26 cellular contexts compared by ENCODE assay signal in genomic region chr12:130961921-130962326, GRCh38. TPM values are rescaled to one million over a fixed set of nuclear protein-coding genes. Genes with fewer than 3 reads are reported as not detected.
A peak's percentile ranks its signal among the peaks of the same experiment; 100 is the strongest.
DNase-seq lines count a peak whose midpoint lies in the region; ATAC-seq, FAIRE-seq and TF ChIP-seq lines count a peak whose summit lies in the region.
"Had no signal": no experiment of that assay in that cellular context is flagged by ENCODE, and none has a peak within 500 bp of the region (broad histone marks: within the 10 kb centered on the region; RNA-seq: fewer than 3 reads in every experiment).

No MANE protein-coding gene starts in this region.

- CTCF ChIA-PET in H1 (lab: Charles Lee; ENCODE audit: partially characterized antibody): interaction anchor here (0.8 kb wide), 1 partner anchor 45 kb away, joined by 3 read pairs; no protein-coding TSS in a partner anchor

- no peak overlapping the region for H2BK5ac ChIP-seq in H1 (ENCODE audit: low read depth, low read length)

- no peaks in the 10 kb centered on the region for H3K27me3 ChIP-seq in DOHH2 (ENCODE audit: control insufficient read depth, low read length)
- 0 out of 7 replicates have a peak, but pooled peaks cover 0 to 2% (median 0%) of the 10 kb centered on the region in 4 experiments for H3K27me3 ChIP-seq in H1 (replicated peaks in 1 of 4; ENCODE audit: control insufficient read depth in 3 of 4, extremely low read depth in 1 of 4, insufficient read depth in 3 of 4, low read length in 3 of 4)
- no peaks in the 10 kb centered on the region for H3K27me3 ChIP-seq in right cardiac atrium (ENCODE audit: control insufficient read depth, insufficient read depth)
- no peaks in the 10 kb centered on the region for H3K27me3 ChIP-seq in gastrocnemius medialis
- H3K27me3 ChIP-seq: BE2C, colonic mucosa had no signal

- TF ChIP-seq EP300 in H1 (IDR thresholded peaks at IDR 0.05; ENCODE audit: borderline replicate concordance in 1 of 2, low read depth in 2 of 2, low read length in 2 of 2): no peak

- H2AK5ac ChIP-seq in H1 (ENCODE audit: low read depth, low read length): no peak overlapping the region

- WGBS in H1 (ENCODE audit: extremely low coverage in 1 of 2, insufficient coverage in 1 of 2, insufficient read length in 1 of 2, insufficient replicate concordance in 2 of 2, low coverage in 1 of 2, low lambda C conversion rate in 2 of 2, missing lambda C conversion rate in 1 of 2), 2 experiments: 90% methylated on average over 8 of the region's 8 CpGs; no CpG with 5 or more reads in 1 of the 2 experiments
- 56% methylated on average over 8 of the region's 8 CpGs for WGBS in right cardiac atrium

- H2BK120ac ChIP-seq in H1 (replicated peaks; ENCODE audit: low read depth, low read length): no peak overlapping the region

- H3K79me1 ChIP-seq in H1 (ENCODE audit: low read depth, low read length): no peaks in the 10 kb centered on the region

- H3K56ac ChIP-seq in H1 (replicated peaks; ENCODE audit: insufficient read length, low read depth, low read length): no peak overlapping the region

- H4K8ac ChIP-seq in H1 (ENCODE audit: extremely low read depth, insufficient read depth, low read length): no peak overlapping the region

- no peaks in the 10 kb centered on the region for H3K9me2 ChIP-seq in DOHH2 (replicated peaks; ENCODE audit: control insufficient read depth, low read length)

- H3K4me1 ChIP-seq in DOHH2 (ENCODE audit: control insufficient read depth, low read length) (peaks cover 26% of the 10 kb centered on the region), H1 (replicated peaks in 1 of 4; ENCODE audit: control insufficient read depth in 3 of 4, insufficient read depth in 4 of 4, low read length in 3 of 4) (no peaks in the 10 kb centered on the region), right cardiac atrium (ENCODE audit: control insufficient read depth, insufficient read depth, low read length) (peaks cover 2% of the 10 kb centered on the region), gastrocnemius medialis (peaks cover 15 to 16% of the 10 kb centered on the region in 2 donors)
- H3K4me1 ChIP-seq: BE2C, colonic mucosa had no signal

- H3K4me3 ChIP-seq in DOHH2 (ENCODE audit: low read length) (no peak overlapping the region), H1 (ENCODE audit: extremely low read depth in 1 of 4, insufficient read depth in 2 of 4, low read depth in 3 of 4, low read length in 4 of 4) (no peak overlapping the region), right cardiac atrium (ENCODE audit: low read length) (no peak overlapping the region), gastrocnemius medialis (no peak overlapping the region)
- H3K4me3 ChIP-seq: colonic mucosa, GM23338, skin epidermis had no signal

- no peak overlapping the region for H3K18ac ChIP-seq in H1 (ENCODE audit: extremely low read depth, low read length)

- H4K91ac ChIP-seq in H1 (replicated peaks; ENCODE audit: insufficient read length, low read length): no peak overlapping the region

- peak; percentile 85 to 91 for ATAC-seq in right cardiac atrium
- ATAC-seq in gastrocnemius medialis: peak; percentile 66 to 80
- no peak for ATAC-seq in GM18867 (IDR thresholded peaks at IDR 0.05; ENCODE audit: unreplicated experiment)
- no peak for ATAC-seq in GM21825 (IDR thresholded peaks at IDR 0.05; ENCODE audit: unreplicated experiment)
- ATAC-seq: GM23338, left lobe of liver had no signal

- no peak overlapping the region for H2BK12ac ChIP-seq in H1 (ENCODE audit: low read depth, low read length)

- no peak overlapping the region for H3K27ac ChIP-seq in DOHH2 (ENCODE audit: low read depth, low read length)
- no peak overlapping the region for H3K27ac ChIP-seq in H1 (ENCODE audit: low read depth, low read length)
- no peak overlapping the region for H3K27ac ChIP-seq in right cardiac atrium (ENCODE audit: low read length)
- H3K27ac ChIP-seq in gastrocnemius medialis: peak overlapping the region in 2 of 4 donors; percentile 9 to 56
- no peak overlapping the region for H3K27ac ChIP-seq in caudate nucleus (ENCODE audit: low read depth, low read length)
- H3K27ac ChIP-seq: colonic mucosa had no signal

- no peaks in the 10 kb centered on the region for H4K20me1 ChIP-seq in DOHH2 (ENCODE audit: control insufficient read depth, insufficient read depth, low read depth, low read length)
- peaks cover 0 to 4% of the 10 kb centered on the region in 2 experiments for H4K20me1 ChIP-seq in H1 (replicated peaks in 1 of 2; ENCODE audit: control insufficient read depth in 1 of 2, insufficient read depth in 2 of 2, low read length in 2 of 2)

- TF ChIP-seq CTCF in DOHH2 (IDR thresholded peaks at IDR 0.05; ENCODE audit: low read depth, low read length, poor library complexity, severe bottlenecking) (no peak), H1 (IDR thresholded peaks at IDR 0.05; ENCODE audit: control extremely low read depth in 1 of 3, insufficient read depth in 1 of 3, low read depth in 1 of 3, low read length in 3 of 3) (no peak), gastrocnemius medialis (IDR thresholded peaks at IDR 0.05 in 4 of 5, conservative IDR thresholded peaks at IDR 0.05 in 1 of 5) (no peak)

- H3K9ac ChIP-seq in H1 (replicated peaks in 1 of 4; ENCODE audit: extremely low read depth in 1 of 4, low read depth in 3 of 4, low read length in 3 of 4): no peak overlapping the region

- intact Hi-C loops in right cardiac atrium (cut with DNase I) (no loop called here), gastrocnemius medialis (cut with DNase I; ENCODE audit: low total_unique reads) (no loop called here)

- H3K79me2 ChIP-seq in DOHH2 (ENCODE audit: control insufficient read depth, low read length): no peaks in the 10 kb centered on the region
- H3K79me2 ChIP-seq in H1 (ENCODE audit: control insufficient read depth in 1 of 2, insufficient read depth in 2 of 2, low read length in 2 of 2): no peaks in the 10 kb centered on the region

- H3K9me3 ChIP-seq in DOHH2 (ENCODE audit: control insufficient read depth, insufficient read depth, low read length) (no peaks in the 10 kb centered on the region), H1 (ENCODE audit: insufficient read depth in 2 of 2, low read depth in 1 of 2, low read length in 1 of 2) (no peaks in the 10 kb centered on the region), right cardiac atrium (ENCODE audit: control insufficient read depth, low read length) (no peaks in the 10 kb centered on the region), gastrocnemius medialis (no peaks in the 10 kb centered on the region)
- H3K9me3 ChIP-seq: colonic mucosa had no signal

- H3K4me2 ChIP-seq in DOHH2 (ENCODE audit: low read length): peak overlapping the region; percentile 13
- no peak overlapping the region for H3K4me2 ChIP-seq in H1 (ENCODE audit: insufficient read depth in 1 of 2, low read depth in 2 of 2, low read length in 2 of 2)
- H3K4me2 ChIP-seq: GM23338 had no signal

- H3K36me3 ChIP-seq in DOHH2 (ENCODE audit: control insufficient read depth, low read length) (no peaks in the 10 kb centered on the region), H1 (ENCODE audit: control insufficient read depth in 2 of 4, insufficient read depth in 4 of 4, low read length in 3 of 4) (no peaks in the 10 kb centered on the region), gastrocnemius medialis (no peaks in the 10 kb centered on the region)
- H3K36me3 ChIP-seq: BE2C, colonic mucosa had no signal

- in situ Hi-C loops in gastrocnemius medialis (cut with MboI; ENCODE audit: low sequenced_read_pairs in 4 of 4): no loop called here

- H3K23me2 ChIP-seq in H1 (ENCODE audit: low read depth, low read length): peaks cover 3% of the 10 kb centered on the region; the same call in 1 of the 2 replicates

- no peak overlapping the region for H3K4ac ChIP-seq in H1 (replicated peaks; ENCODE audit: insufficient read length, low read depth, low read length)

- 0 out of 2 replicates have a peak, but pooled peaks cover 2% of the 10 kb centered on the region for H3F3A ChIP-seq in DOHH2 (ENCODE audit: control insufficient read depth, insufficient read depth)

- no peak overlapping the region for H3K14ac ChIP-seq in H1 (ENCODE audit: insufficient read length)

- no peak overlapping the region for H2BK20ac ChIP-seq in H1 (ENCODE audit: low read length)

- DNase-seq in H1 (ENCODE audit: low read depth in 1 of 2, low spot score in 2 of 2) (no peak), right cardiac atrium (peak; percentile 76 to 86 (median 85)), gastrocnemius medialis (peak; percentile 42 to 57), caudate nucleus (lab: John Stamatoyannopoulos, UW) (no peak), NCI-H226 (no peak)
- DNase-seq: activated CD4-positive, alpha-beta memory T cell treated with anti-CD3 and anti-CD28 coated beads, Interleukin-2, amount 10 ng/mL, durations not matched to agents 7 days and 5 days; activated effector memory CD4-positive, alpha-beta T cell treated with anti-CD3 and anti-CD28 coated beads, Interleukin-2, amount 50 U/mL, for 16 hours; BE2C; colonic mucosa; COR-L47; DND-41; glutamatergic neuron; NCI-H1417; NCI-H510A treated with DMSO at 0.1 percent for 48 hours; RPMI8226; stimulated activated CD4-positive, alpha-beta T cell treated with anti-CD3 and anti-CD28 coated beads, Interleukin-4, amount 100 ng/mL, for 1 hour; stimulated activated naive CD4-positive, alpha-beta T cell treated with Interleukin-2 at 50 U/mL for 16 hours; trophoblast cell had no signal

- no peak overlapping the region for H3K23ac ChIP-seq in H1 (ENCODE audit: insufficient read length)

- no peak for FAIRE-seq in H1 (lab: Jason Lieb, UNC)
- FAIRE-seq: GM12891 had no signal

- TF ChIP-seq POLR2A in H1 (IDR thresholded peaks at IDR 0.05; ENCODE audit: control extremely low read depth in 1 of 2, low read depth in 2 of 2, low read length in 2 of 2) (no peak), gastrocnemius medialis (IDR thresholded peaks at IDR 0.05) (no peak)

- POLR2A ChIA-PET in H1 (lab: Charles Lee; ENCODE audit: partially characterized antibody): interaction anchor here (0.8 kb wide), 1 partner anchor 15 kb away, joined by 3 read pairs; no protein-coding TSS in a partner anchor

- H4K5ac ChIP-seq in H1 (ENCODE audit: insufficient read length, low read depth, low read length): no peak overlapping the region

- 0 out of 2 replicates have a peak overlapping the region, but pooled peaks have one; percentile 5 for H2AFZ ChIP-seq in H1 (ENCODE audit: low read length)
- H2AFZ ChIP-seq: GM23338 had no signal

- no peak overlapping the region for H2BK15ac ChIP-seq in H1 (ENCODE audit: low read length)

- no peak for TF ChIP-seq RAD21 in H1 (IDR thresholded peaks at IDR 0.05 in 1 of 2, conservative IDR thresholded peaks at IDR 0.05 in 1 of 2; ENCODE audit: low read depth in 2 of 2, low read length in 2 of 2)

RNA-seq across cellular contexts. Expression of gene ADGRD1, which starts 8.2 kb away (rescaled TPM):
- total RNA-seq in H1 (2021; fragmentation: NEBNext Ultra II Directional; extraction: Animal tissue kit (Norgen Biotek cat#: 25700)): 0.48 and 1.3 TPM in 2 replicates
- polyA plus RNA-seq in H1 (2011; rRNA removed) (0.36 and 1.1 TPM in 2 replicates), right cardiac atrium (50.0 TPM)
- 0.47 TPM for polyA plus RNA-seq in H1 (2011; cell fraction: cytosol; rRNA removed)
- 2.0 TPM for polyA plus RNA-seq in H1 (2011; cell fraction: nucleus; rRNA removed)
- 0.20 to 0.96 TPM (median 0.35 TPM) in 4 replicates for polyA plus RNA-seq in H1 (2012, experiment 1 of 2)
- 0.12 TPM for polyA plus RNA-seq in H1 (2012, experiment 2 of 2)
- polyA plus RNA-seq in H1 (2013, experiment 1 of 2): 0.34 TPM
- 0.39 TPM for polyA plus RNA-seq in H1 (2013, experiment 2 of 2)
- 1.6 and 1.8 TPM in 2 replicates for polyA minus RNA-seq in H1 (2011; rRNA and poly(A)+ RNA removed)
- 1.2 TPM for polyA minus RNA-seq in H1 (2011; cell fraction: cytosol; rRNA and poly(A)+ RNA removed)
- polyA minus RNA-seq in H1 (2011; cell fraction: nucleus; rRNA and poly(A)+ RNA removed): 3.6 TPM
- total RNA-seq in right cardiac atrium (100 to 1,000 TPM; 188 to 386 (median 239) TPM), gastrocnemius medialis (1 to 10 TPM; 5.3 to 9.6 (median 8.2) TPM)
- total RNA-seq: A673 had no signal
- polyA plus RNA-seq: GM23338 had no signal

Comparison
In these comparisons a context has a peak if more than half of its experiments do, and no peak if none do; other contexts are left out.
1. DNase-seq: peak in right cardiac atrium (3 of 3) and gastrocnemius medialis (2 of 2); none in H1 (0 of 2), caudate nucleus (0 of 61) and NCI-H226 (single experiment).
2. ATAC-seq: peak in right cardiac atrium (2 of 2) and gastrocnemius medialis (2 of 2); none in GM18867 (single experiment) and GM21825 (single experiment).
3. RNA of gene ADGRD1, which starts 8.2 kb away (total RNA-seq): 188 to 386 TPM in right cardiac atrium; 5.3 to 9.6 TPM in gastrocnemius medialis and 0.48 to 1.3 TPM in H1; every median in the first group is over 10 times any median in the second.